ENCODE assay signal across 11 cellular contexts in genomic region chr19:6480843-6481415, GRCh38. TPM values are rescaled to one million over a fixed set of nuclear protein-coding genes. Genes with fewer than 3 reads are reported as not detected.
DNase-seq lines count a peak whose midpoint lies in the region; ATAC-seq, FAIRE-seq and TF ChIP-seq lines count a peak whose summit lies in the region.
"Had no signal": no experiment of that assay in that cellular context is flagged by ENCODE, and none has a peak within 500 bp of the region (broad histone marks: within the 10 kb centered on the region; RNA-seq: fewer than 3 reads in every experiment).

No MANE protein-coding gene starts in this region.

- DNase-seq in heart right ventricle = no peak
- DNase-seq in Right ventricle myocardium inferior (ENCODE audit: missing footprints) = no peak
- DNase-seq in activated CD4-positive, alpha-beta memory T cell treated with anti-CD3 and anti-CD28 coated beads, Interleukin-2, amount 10 ng/mL, durations not matched to agents 7 days and 5 days = no peak
- no peak for DNase-seq in right lobe of liver
- no peak for DNase-seq in vagina (ENCODE audit: extremely low spot score in 2 of 2)
- no peak for DNase-seq in GM23248
- no peak for DNase-seq in GM12892 (ENCODE audit: insufficient read length)
- DNase-seq: NCI-H1930, ovary had no signal

- H3K4me3 ChIP-seq in heart right ventricle (peak overlapping the region in 6 of 10 donors; percentile 6 to 66 (median 28)), right lobe of liver (peak overlapping the region; percentile 22 to 32 (median 23)), vagina (peak overlapping the region; percentile 23 to 30), GM23248 (no peak overlapping the region)
- H3K4me3 ChIP-seq: ovary had no signal

- peak in 1 of 8 donors; percentile 11 for ATAC-seq in heart right ventricle
- no peak for ATAC-seq in Right ventricle myocardium inferior
- ATAC-seq in right lobe of liver = no peak
- no peak for ATAC-seq in HG03457 (IDR thresholded peaks at IDR 0.05; ENCODE audit: unreplicated experiment)

- H3K9me3 Mint-ChIP-seq in activated CD4-positive, alpha-beta memory T cell treated with anti-CD3 and anti-CD28 coated beads, Interleukin-2, amount 10 ng/mL, durations not matched to agents 7 days and 5 days = no peaks in the 10 kb centered on the region

- no peak overlapping the region for H2AFZ ChIP-seq in GM23248

- WGBS in heart right ventricle, 2 donors = 80 to 81% methylated on average over 10 of the region's 10 CpGs
- 60% methylated on average over 8 of the region's 10 CpGs for WGBS in right lobe of liver (ENCODE audit: insufficient coverage, low coverage, low lambda C conversion rate, missing lambda C conversion rate)
- WGBS in GM23248 (ENCODE audit: low coverage in 1 of 2, low lambda C conversion rate in 2 of 2, missing lambda C conversion rate in 2 of 2), 2 experiments = 69 to 76% methylated on average over 10 of the region's 10 CpGs

- TF ChIP-seq CTCF in heart right ventricle (IDR thresholded peaks at IDR 0.05) = no peak
- TF ChIP-seq CTCF in right lobe of liver (IDR thresholded peaks at IDR 0.05) = no peak
- TF ChIP-seq CTCF in vagina (IDR thresholded peaks at IDR 0.05) = no peak

- peaks cover 39% of the 10 kb centered on the region for H3K4me1 Mint-ChIP-seq in activated CD4-positive, alpha-beta memory T cell treated with anti-CD3 and anti-CD28 coated beads, Interleukin-2, amount 10 ng/mL, durations not matched to agents 7 days and 5 days

- H3K79me2 ChIP-seq in GM23248 (ENCODE audit: insufficient read depth) = no peaks in the 10 kb centered on the region

- H3K4me1 ChIP-seq in heart right ventricle = peaks cover 0 to 11% (median 8%) of the 10 kb centered on the region in 9 donors
- no peaks in the 10 kb centered on the region for H3K4me1 ChIP-seq in right lobe of liver
- peaks cover 12% of the 10 kb centered on the region for H3K4me1 ChIP-seq in vagina
- H3K4me1 ChIP-seq in GM23248 (ENCODE audit: insufficient read depth) = no peaks in the 10 kb centered on the region

- H3K9ac ChIP-seq in GM23248 = no peak overlapping the region

- H3K27ac ChIP-seq in heart right ventricle (peak overlapping the region in 2 of 10 donors; percentile 3 to 95), right lobe of liver (peak overlapping the region in 1 of 3 donors; percentile 49), vagina (no peak overlapping the region), GM23248 (no peak overlapping the region)
- H3K27ac ChIP-seq: ovary had no signal

- in situ Hi-C loops in GM23248 (cut with MboI) = no loop called here

- FAIRE-seq in GM12892 (lab: Jason Lieb, UNC) = no peak

- peaks cover 18% of the 10 kb centered on the region for H3K36me3 Mint-ChIP-seq in activated CD4-positive, alpha-beta memory T cell treated with anti-CD3 and anti-CD28 coated beads, Interleukin-2, amount 10 ng/mL, durations not matched to agents 7 days and 5 days (ENCODE audit: low read depth)
- H3K36me3 Mint-ChIP-seq: brain had no signal

- TF ChIP-seq POLR2A in right lobe of liver (IDR thresholded peaks at IDR 0.05) = no peak
- TF ChIP-seq POLR2A in vagina (IDR thresholded peaks at IDR 0.05) = no peak
- no peak for TF ChIP-seq POLR2A in GM12892 (IDR thresholded peaks at IDR 0.05; ENCODE audit: low read depth, low read length)

- no peaks in the 10 kb centered on the region for H3K9me3 ChIP-seq in heart right ventricle
- peaks cover 0 to 2% (median 0%) of the 10 kb centered on the region in 4 donors for H3K9me3 ChIP-seq in right lobe of liver
- H3K9me3 ChIP-seq in vagina = no peaks in the 10 kb centered on the region
- H3K9me3 ChIP-seq in GM23248 (ENCODE audit: low read depth) = no peaks in the 10 kb centered on the region
- H3K9me3 ChIP-seq: ovary had no signal

- no peaks in the 10 kb centered on the region for H4K20me1 ChIP-seq in GM23248 (ENCODE audit: insufficient read depth)

- H3K27me3 ChIP-seq in heart right ventricle (peaks cover 0 to 47% (median 34%) of the 10 kb centered on the region in 7 donors), right lobe of liver (no peaks in the 10 kb centered on the region), vagina (peaks cover 4% of the 10 kb centered on the region), GM23248 (replicated peaks; ENCODE audit: insufficient read depth) (no peaks in the 10 kb centered on the region)
- H3K27me3 ChIP-seq: ovary had no signal

- POLR2A ChIA-PET in activated CD4-positive, alpha-beta memory T cell treated with anti-CD3 and anti-CD28 coated beads, Interleukin-2, amount 10 ng/mL, durations not matched to agents 7 days and 5 days (lab: Charles Lee) = interaction anchor here (0.7 to 3.0 kb wide), 28 partner anchors 8 to 383 kb away, joined by 3 to 23 read pairs (median 5); partner anchors contain the start of genes ALKBH7, CD70, GTF2F1 and KHSRP

- no peak overlapping the region for H3K4me2 ChIP-seq in GM23248 (ENCODE audit: unreplicated experiment)

- intact Hi-C loops in heart right ventricle (cut with DNase I) (no loop called here), Right ventricle myocardium inferior (cut with DNase I) (no loop called here), right lobe of liver (cut with DNase I) (no loop called here), vagina (cut with DNase I) (no loop called here)

- no peaks in the 10 kb centered on the region for H3K9me2 ChIP-seq in GM23248 (ENCODE audit: insufficient read depth)

- no peaks in the 10 kb centered on the region for H3K27me3 Mint-ChIP-seq in activated CD4-positive, alpha-beta memory T cell treated with anti-CD3 and anti-CD28 coated beads, Interleukin-2, amount 10 ng/mL, durations not matched to agents 7 days and 5 days

- peak overlapping the region; percentile 95 for H3K27ac Mint-ChIP-seq in activated CD4-positive, alpha-beta memory T cell treated with anti-CD3 and anti-CD28 coated beads, Interleukin-2, amount 10 ng/mL, durations not matched to agents 7 days and 5 days
- H3K27ac Mint-ChIP-seq: brain had no signal

- CTCF ChIA-PET in activated CD4-positive, alpha-beta memory T cell treated with anti-CD3 and anti-CD28 coated beads, Interleukin-2, amount 10 ng/mL, durations not matched to agents 7 days and 5 days (lab: Charles Lee) = interaction anchor here (0.5 to 1.8 kb wide), 18 partner anchors 8 to 775 kb away, joined by 3 to 12 read pairs (median 4); partner anchors contain the start of genes CRB3 and SLC25A23

- peaks cover 0 to 13% (median 0%) of the 10 kb centered on the region in 9 donors for H3K36me3 ChIP-seq in heart right ventricle
- no peaks in the 10 kb centered on the region for H3K36me3 ChIP-seq in right lobe of liver
- no peaks in the 10 kb centered on the region for H3K36me3 ChIP-seq in vagina
- no peaks in the 10 kb centered on the region for H3K36me3 ChIP-seq in GM23248 (ENCODE audit: low read depth)
- H3K36me3 ChIP-seq: ovary had no signal

- H3K4me3 Mint-ChIP-seq in activated CD4-positive, alpha-beta memory T cell treated with anti-CD3 and anti-CD28 coated beads, Interleukin-2, amount 10 ng/mL, durations not matched to agents 7 days and 5 days = peak overlapping the region; percentile 98
- H3K4me3 Mint-ChIP-seq: brain had no signal

- H3F3A ChIP-seq in GM23248 (ENCODE audit: insufficient read depth) = no peaks in the 10 kb centered on the region

RNA-seq across cellular contexts. Expression of gene DENND1C, which starts 0.7 kb away (rescaled TPM):
- 1 to 10 TPM in 3 of 10 donors, under 1 TPM in 7; 0.09 to 4.0 (median 0.69) TPM for total RNA-seq in heart right ventricle
- polyA plus RNA-seq in heart right ventricle = 1 to 10 TPM in 1 of 2 donors, under 1 TPM in 1; 0.43 to 1.1 TPM
- 0.92 TPM for total RNA-seq in Right ventricle myocardium inferior
- 100 to 1,000 TPM in 1 of 2 experiments, 10 to 100 TPM in 1; 97.2 to 101 TPM for total RNA-seq in activated CD4-positive, alpha-beta memory T cell treated with anti-CD3 and anti-CD28 coated beads, Interleukin-2, amount 10 ng/mL, durations not matched to agents 7 days and 5 days
- total RNA-seq in right lobe of liver = 1 to 10 TPM in 5 of 6 experiments, under 1 TPM in 1; 0.90 to 2.7 (median 1.8) TPM
- 2.9 TPM for total RNA-seq in vagina
- not detected in 2 replicates for total RNA-seq in GM23248 (2014; rRNA removed; shearing (Covaris generic))
- not detected in 2 replicates for polyA plus RNA-seq in GM23248 (2016; fragmentation: Nextera tagmentation; extraction: Ambion mirVana)
- polyA plus RNA-seq in GM12892 (2012; ENCODE audit: missing spikeins) = 20.8 TPM

RNA-seq across cellular contexts. Expression of gene CRB3, which starts 16.9 kb away (rescaled TPM):
- not detected for total RNA-seq in heart right ventricle
- under 1 TPM in 1 of 2 donors, not detected in 1; 0.28 TPM for polyA plus RNA-seq in heart right ventricle
- not detected for total RNA-seq in Right ventricle myocardium inferior
- total RNA-seq in activated CD4-positive, alpha-beta memory T cell treated with anti-CD3 and anti-CD28 coated beads, Interleukin-2, amount 10 ng/mL, durations not matched to agents 7 days and 5 days = under 1 TPM; 0.63 to 0.93 TPM
- total RNA-seq in right lobe of liver = 10 to 100 TPM; 20.6 to 56.1 (median 23.0) TPM
- total RNA-seq in vagina = 4.9 TPM
- not detected in 2 replicates for total RNA-seq in GM23248 (2014; rRNA removed; shearing (Covaris generic))
- not detected in 2 replicates for polyA plus RNA-seq in GM23248 (2016; fragmentation: Nextera tagmentation; extraction: Ambion mirVana)
- polyA plus RNA-seq in GM12892 (2012; ENCODE audit: missing spikeins) = 0.66 TPM

RNA-seq across cellular contexts. Expression of gene TUBB4A, which starts 21.2 kb away (rescaled TPM):
- 1 to 10 TPM in 4 of 10 donors, under 1 TPM in 6; 0.19 to 6.6 (median 0.81) TPM for total RNA-seq in heart right ventricle
- 1 to 10 TPM in 1 of 2 donors, under 1 TPM in 1; 0.46 to 2.9 TPM for polyA plus RNA-seq in heart right ventricle
- total RNA-seq in Right ventricle myocardium inferior = 6.2 TPM
- total RNA-seq in activated CD4-positive, alpha-beta memory T cell treated with anti-CD3 and anti-CD28 coated beads, Interleukin-2, amount 10 ng/mL, durations not matched to agents 7 days and 5 days = 1 to 10 TPM; 2.5 to 3.0 TPM
- 10 to 100 TPM in 2 of 6 experiments, 1 to 10 TPM in 1, under 1 TPM in 3; 0.24 to 19.2 (median 1.4) TPM for total RNA-seq in right lobe of liver
- 5.6 TPM for total RNA-seq in vagina
- not detected in 2 replicates for total RNA-seq in GM23248 (2014; rRNA removed; shearing (Covaris generic))
- polyA plus RNA-seq in GM23248 (2016; fragmentation: Nextera tagmentation; extraction: Ambion mirVana) = not detected in 2 replicates
- polyA plus RNA-seq in GM12892 (2012; ENCODE audit: missing spikeins) = 1.5 TPM

RNA-seq across cellular contexts. Expression of gene SLC25A23, which starts 21.3 kb away (rescaled TPM):
- total RNA-seq in heart right ventricle = 100 to 1,000 TPM in 5 of 10 donors, 10 to 100 TPM in 5; 72.2 to 126 (median 95.4) TPM
- polyA plus RNA-seq in heart right ventricle = 100 to 1,000 TPM in 1 of 2 donors, 10 to 100 TPM in 1; 53.4 to 104 TPM
- 89.9 TPM for total RNA-seq in Right ventricle myocardium inferior
- 10 to 100 TPM; 30.0 to 35.7 TPM for total RNA-seq in activated CD4-positive, alpha-beta memory T cell treated with anti-CD3 and anti-CD28 coated beads, Interleukin-2, amount 10 ng/mL, durations not matched to agents 7 days and 5 days
- 10 to 100 TPM; 23.3 to 50.0 (median 30.0) TPM for total RNA-seq in right lobe of liver
- total RNA-seq in vagina = 27.5 TPM
- 33.2 and 43.3 TPM in 2 replicates for total RNA-seq in GM23248 (2014; rRNA removed; shearing (Covaris generic))
- 12.5 and 13.7 TPM in 2 replicates for polyA plus RNA-seq in GM23248 (2016; fragmentation: Nextera tagmentation; extraction: Ambion mirVana)
- 38.4 TPM for polyA plus RNA-seq in GM12892 (2012; ENCODE audit: missing spikeins)

RNA-seq across cellular contexts. Expression of gene SLC25A41, which starts 47.4 kb away (rescaled TPM):
- under 1 TPM in 6 of 10 donors, not detected in 4; 0.17 to 0.48 (median 0.38) TPM for total RNA-seq in heart right ventricle
- polyA plus RNA-seq in heart right ventricle = 1 to 10 TPM; 1.4 to 1.7 TPM
- 0.16 TPM for total RNA-seq in Right ventricle myocardium inferior
- not detected for total RNA-seq in activated CD4-positive, alpha-beta memory T cell treated with anti-CD3 and anti-CD28 coated beads, Interleukin-2, amount 10 ng/mL, durations not matched to agents 7 days and 5 days
- under 1 TPM in 3 of 6 experiments, not detected in 3; 0.18 to 0.60 (median 0.56) TPM for total RNA-seq in right lobe of liver
- not detected for total RNA-seq in vagina
- not detected in 2 replicates for total RNA-seq in GM23248 (2014; rRNA removed; shearing (Covaris generic))
- not detected in 2 replicates for polyA plus RNA-seq in GM23248 (2016; fragmentation: Nextera tagmentation; extraction: Ambion mirVana)
- polyA plus RNA-seq in GM12892 (2012; ENCODE audit: missing spikeins) = 0.87 TPM

Comparison
In these comparisons a context has a peak if more than half of its experiments do, and no peak if none do; other contexts are left out.
1. RNA of gene DENND1C, which starts 0.7 kb away (total RNA-seq): 97.2 to 101 TPM in activated CD4-positive, alpha-beta memory T cell treated with anti-CD3 and anti-CD28 coated beads, Interleukin-2, amount 10 ng/mL, durations not matched to agents 7 days and 5 days; 2.9 TPM in vagina (single experiment), 0.90 to 2.7 TPM in right lobe of liver, 0.92 TPM in Right ventricle myocardium inferior (single experiment), 0.09 to 4.0 TPM in heart right ventricle and not detected in GM23248; every median in the first group is over 10 times any median in the second.